Comparison of ENCODE assay signal across 2 cellular contexts in the genomic region with DNA sequence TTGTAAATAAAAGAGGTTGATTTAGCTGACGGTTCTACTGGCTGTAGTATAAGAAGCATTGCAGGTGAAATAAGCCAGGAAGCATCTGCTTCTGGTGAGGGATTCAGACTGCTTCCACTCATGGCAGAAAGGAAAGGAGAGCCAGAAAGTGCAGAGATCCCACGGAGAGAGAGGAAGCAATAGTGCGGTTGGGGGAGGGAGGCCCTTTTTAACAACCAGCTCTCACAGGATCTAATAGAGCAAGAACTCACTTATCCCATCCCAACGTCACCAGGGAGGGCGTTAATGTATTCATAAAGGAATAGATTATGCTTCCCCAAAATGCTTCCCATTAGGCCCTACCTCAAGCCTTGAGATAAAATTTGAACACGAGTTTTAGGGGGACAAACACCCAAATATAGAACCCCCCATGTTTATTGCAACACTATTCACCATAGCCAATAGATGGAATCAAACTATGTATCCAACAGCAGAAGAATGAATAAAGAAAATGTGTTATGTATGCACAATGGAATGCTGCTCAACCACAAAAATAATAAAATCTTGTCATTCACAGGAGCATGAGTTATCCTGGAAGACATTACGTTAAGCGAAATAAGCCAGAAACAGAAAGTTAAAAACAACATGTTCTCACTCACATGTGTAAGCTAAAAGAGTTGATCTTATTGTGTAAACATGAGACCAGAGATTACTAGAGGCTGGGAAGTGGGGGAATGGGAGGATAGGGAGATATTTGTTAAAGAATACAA.
TF ChIP-seq lines count a peak whose summit lies in the region.

No MANE protein-coding gene starts in this region.

TF ChIP-seq in WTC11, 78 proteins besides CTCF, POLR2A, EP300 and RAD21:
- TF ChIP-seq, protein P1, sequence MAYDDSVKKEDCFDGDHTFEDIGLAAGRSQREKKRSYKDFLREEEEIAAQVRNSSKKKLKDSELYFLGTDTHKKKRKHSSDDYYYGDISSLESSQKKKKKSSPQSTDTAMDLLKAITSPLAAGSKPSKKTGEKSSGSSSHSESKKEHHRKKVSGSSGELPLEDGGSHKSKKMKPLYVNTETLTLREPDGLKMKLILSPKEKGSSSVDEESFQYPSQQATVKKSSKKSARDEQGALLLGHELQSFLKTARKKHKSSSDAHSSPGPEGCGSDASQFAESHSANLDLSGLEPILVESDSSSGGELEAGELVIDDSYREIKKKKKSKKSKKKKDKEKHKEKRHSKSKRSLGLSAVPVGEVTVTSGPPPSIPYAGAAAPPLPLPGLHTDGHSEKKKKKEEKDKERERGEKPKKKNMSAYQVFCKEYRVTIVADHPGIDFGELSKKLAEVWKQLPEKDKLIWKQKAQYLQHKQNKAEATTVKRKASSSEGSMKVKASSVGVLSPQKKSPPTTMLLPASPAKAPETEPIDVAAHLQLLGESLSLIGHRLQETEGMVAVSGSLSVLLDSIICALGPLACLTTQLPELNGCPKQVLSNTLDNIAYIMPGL (CRISPR knock-in tag; IDR thresholded peaks at IDR 0.05) = no peak
- TF ChIP-seq MXD4 (CRISPR knock-in tag; IDR thresholded peaks at IDR 0.05; ENCODE audit: borderline replicate concordance) (no peak), ATF1 (CRISPR knock-in tag; IDR thresholded peaks at IDR 0.05) (no peak), TP53 (CRISPR knock-in tag; IDR thresholded peaks at IDR 0.05) (no peak)
- TF ChIP-seq, protein P2, sequence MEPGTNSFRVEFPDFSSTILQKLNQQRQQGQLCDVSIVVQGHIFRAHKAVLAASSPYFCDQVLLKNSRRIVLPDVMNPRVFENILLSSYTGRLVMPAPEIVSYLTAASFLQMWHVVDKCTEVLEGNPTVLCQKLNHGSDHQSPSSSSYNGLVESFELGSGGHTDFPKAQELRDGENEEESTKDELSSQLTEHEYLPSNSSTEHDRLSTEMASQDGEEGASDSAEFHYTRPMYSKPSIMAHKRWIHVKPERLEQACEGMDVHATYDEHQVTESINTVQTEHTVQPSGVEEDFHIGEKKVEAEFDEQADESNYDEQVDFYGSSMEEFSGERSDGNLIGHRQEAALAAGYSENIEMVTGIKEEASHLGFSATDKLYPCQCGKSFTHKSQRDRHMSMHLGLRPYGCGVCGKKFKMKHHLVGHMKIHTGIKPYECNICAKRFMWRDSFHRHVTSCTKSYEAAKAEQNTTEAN (CRISPR knock-in tag; IDR thresholded peaks at IDR 0.05) = no peak
- TF ChIP-seq, protein P3, sequence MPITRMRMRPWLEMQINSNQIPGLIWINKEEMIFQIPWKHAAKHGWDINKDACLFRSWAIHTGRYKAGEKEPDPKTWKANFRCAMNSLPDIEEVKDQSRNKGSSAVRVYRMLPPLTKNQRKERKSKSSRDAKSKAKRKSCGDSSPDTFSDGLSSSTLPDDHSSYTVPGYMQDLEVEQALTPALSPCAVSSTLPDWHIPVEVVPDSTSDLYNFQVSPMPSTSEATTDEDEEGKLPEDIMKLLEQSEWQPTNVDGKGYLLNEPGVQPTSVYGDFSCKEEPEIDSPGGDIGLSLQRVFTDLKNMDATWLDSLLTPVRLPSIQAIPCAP (CRISPR knock-in tag; IDR thresholded peaks at IDR 0.05) = no peak

TF ChIP-seq in HepG2, 621 proteins besides CTCF, POLR2A, EP300 and RAD21:
- TF ChIP-seq ZFP1 (CRISPR knock-in tag; IDR thresholded peaks at IDR 0.05) (no peak), PAX8 (CRISPR knock-in tag; IDR thresholded peaks at IDR 0.05; ENCODE audit: borderline replicate concordance) (no peak), ZNF446 (CRISPR knock-in tag; IDR thresholded peaks at IDR 0.05) (no peak), HNRNPLL (IDR thresholded peaks at IDR 0.05; ENCODE audit: low read depth, low read length, poor library complexity, severe bottlenecking) (no peak), MIER3 (CRISPR knock-in tag; IDR thresholded peaks at IDR 0.05; ENCODE audit: borderline replicate concordance) (no peak), SRY (CRISPR knock-in tag; IDR thresholded peaks at IDR 0.05) (no peak), RAD51 (IDR thresholded peaks at IDR 0.05; ENCODE audit: borderline replicate concordance) (no peak), ZNF792 (CRISPR knock-in tag; IDR thresholded peaks at IDR 0.05) (no peak), GATAD2A (CRISPR knock-in tag; IDR thresholded peaks at IDR 0.05) (no peak), EZH2 (conservative IDR thresholded peaks at IDR 0.05; ENCODE audit: low read depth, low read length) (no peak), SMARCC2 (IDR thresholded peaks at IDR 0.05) (no peak), SNAPC2 (CRISPR knock-in tag; IDR thresholded peaks at IDR 0.05) (no peak), HDAC2 (CRISPR knock-in tag; IDR thresholded peaks at IDR 0.05) (no peak), KDM3A (CRISPR knock-in tag; IDR thresholded peaks at IDR 0.05; ENCODE audit: low read depth) (no peak)
- TF ChIP-seq, protein P4, sequence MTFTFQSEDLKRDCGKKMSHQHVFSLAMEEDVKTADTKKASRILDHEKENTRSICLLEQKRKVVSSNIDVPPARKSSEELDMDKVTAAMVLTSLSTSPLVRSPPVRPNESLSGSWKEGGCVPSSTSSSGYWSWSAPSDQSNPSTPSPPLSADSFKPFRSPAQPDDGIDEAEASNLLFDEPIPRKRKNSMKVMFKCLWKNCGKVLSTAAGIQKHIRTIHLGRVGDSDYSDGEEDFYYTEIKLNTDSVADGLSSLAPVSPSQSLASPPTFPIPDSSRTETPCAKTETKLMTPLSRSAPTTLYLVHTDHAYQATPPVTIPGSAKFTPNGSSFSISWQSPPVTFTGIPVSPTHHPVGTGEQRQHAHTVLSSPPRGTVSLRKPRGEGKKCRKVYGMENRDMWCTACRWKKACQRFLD (CRISPR knock-in tag; IDR thresholded peaks at IDR 0.05; ENCODE audit: borderline replicate concordance) = no peak
- TF ChIP-seq, protein P5, sequence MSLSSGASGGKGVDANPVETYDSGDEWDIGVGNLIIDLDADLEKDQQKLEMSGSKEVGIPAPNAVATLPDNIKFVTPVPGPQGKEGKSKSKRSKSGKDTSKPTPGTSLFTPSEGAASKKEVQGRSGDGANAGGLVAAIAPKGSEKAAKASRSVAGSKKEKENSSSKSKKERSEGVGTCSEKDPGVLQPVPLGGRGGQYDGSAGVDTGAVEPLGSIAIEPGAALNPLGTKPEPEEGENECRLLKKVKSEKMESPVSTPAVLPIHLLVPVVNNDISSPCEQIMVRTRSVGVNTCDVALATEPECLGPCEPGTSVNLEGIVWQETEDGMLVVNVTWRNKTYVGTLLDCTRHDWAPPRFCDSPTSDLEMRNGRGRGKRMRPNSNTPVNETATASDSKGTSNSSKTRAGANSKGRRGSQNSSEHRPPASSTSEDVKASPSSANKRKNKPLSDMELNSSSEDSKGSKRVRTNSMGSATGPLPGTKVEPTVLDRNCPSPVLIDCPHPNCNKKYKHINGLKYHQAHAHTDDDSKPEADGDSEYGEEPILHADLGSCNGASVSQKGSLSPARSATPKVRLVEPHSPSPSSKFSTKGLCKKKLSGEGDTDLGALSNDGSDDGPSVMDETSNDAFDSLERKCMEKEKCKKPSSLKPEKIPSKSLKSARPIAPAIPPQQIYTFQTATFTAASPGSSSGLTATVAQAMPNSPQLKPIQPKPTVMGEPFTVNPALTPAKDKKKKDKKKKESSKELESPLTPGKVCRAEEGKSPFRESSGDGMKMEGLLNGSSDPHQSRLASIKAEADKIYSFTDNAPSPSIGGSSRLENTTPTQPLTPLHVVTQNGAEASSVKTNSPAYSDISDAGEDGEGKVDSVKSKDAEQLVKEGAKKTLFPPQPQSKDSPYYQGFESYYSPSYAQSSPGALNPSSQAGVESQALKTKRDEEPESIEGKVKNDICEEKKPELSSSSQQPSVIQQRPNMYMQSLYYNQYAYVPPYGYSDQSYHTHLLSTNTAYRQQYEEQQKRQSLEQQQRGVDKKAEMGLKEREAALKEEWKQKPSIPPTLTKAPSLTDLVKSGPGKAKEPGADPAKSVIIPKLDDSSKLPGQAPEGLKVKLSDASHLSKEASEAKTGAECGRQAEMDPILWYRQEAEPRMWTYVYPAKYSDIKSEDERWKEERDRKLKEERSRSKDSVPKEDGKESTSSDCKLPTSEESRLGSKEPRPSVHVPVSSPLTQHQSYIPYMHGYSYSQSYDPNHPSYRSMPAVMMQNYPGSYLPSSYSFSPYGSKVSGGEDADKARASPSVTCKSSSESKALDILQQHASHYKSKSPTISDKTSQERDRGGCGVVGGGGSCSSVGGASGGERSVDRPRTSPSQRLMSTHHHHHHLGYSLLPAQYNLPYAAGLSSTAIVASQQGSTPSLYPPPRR (CRISPR knock-in tag; IDR thresholded peaks at IDR 0.05; ENCODE audit: borderline replicate concordance) = no peak
- TF ChIP-seq, protein P6, sequence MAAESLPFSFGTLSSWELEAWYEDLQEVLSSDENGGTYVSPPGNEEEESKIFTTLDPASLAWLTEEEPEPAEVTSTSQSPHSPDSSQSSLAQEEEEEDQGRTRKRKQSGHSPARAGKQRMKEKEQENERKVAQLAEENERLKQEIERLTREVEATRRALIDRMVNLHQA (CRISPR knock-in tag; IDR thresholded peaks at IDR 0.05) = no peak
TF ChIP-seq in HepG2: peak in this region for 0.
